In the genomic region with DNA sequence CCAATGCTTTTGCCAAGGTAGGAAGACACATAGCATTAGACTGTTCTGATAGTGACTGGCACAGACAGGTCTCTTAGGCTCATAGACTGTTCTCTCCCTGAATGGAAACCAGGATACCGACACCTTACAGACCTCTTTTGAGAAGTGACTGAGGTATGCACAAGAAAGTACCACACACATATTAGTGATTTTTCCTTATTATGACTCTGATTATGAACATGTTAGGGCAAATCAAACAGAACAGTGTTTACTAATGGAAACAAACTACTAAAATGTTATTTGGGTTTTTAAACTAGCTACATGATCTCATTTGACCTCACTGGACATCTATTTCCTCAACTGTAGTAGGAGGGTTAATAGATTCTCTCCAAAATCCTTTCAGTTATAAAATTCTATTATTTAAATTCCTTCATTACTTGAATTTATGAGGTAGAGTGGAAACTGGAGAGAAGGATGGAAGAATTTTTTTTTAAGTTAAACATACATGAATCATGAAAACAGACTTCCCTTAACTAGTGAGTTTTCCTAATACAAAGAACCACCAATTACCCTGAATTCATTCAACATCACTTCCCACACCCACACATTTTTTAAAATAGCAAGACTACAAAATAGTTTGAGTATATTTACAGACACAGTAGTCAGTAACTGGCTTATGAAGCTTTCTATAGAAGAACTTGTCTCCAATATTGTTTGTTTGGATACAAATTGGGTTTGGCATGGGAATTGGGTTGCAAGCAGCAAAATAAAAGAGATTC, we compare ENCODE assay signal across 23 cellular contexts.
A peak's percentile ranks its signal among the peaks of the same experiment; 100 is the strongest.
DNase-seq lines count a peak whose midpoint lies in the region; ATAC-seq, FAIRE-seq and TF ChIP-seq lines count a peak whose summit lies in the region.
"Had no signal": no experiment of that assay in that cellular context is flagged by ENCODE, and none has a peak within 500 bp of the region (broad histone marks: within the 10 kb centered on the region; RNA-seq: fewer than 3 reads in every experiment).

No MANE protein-coding gene starts in this region.

- H2AFZ ChIP-seq in PC-9 (no peak overlapping the region), osteoblast (ENCODE audit: low read length) (no peak overlapping the region)
- H2AFZ ChIP-seq: hepatocyte had no signal

- peaks cover 29% of the 10 kb centered on the region for H3F3A ChIP-seq in PC-9 (ENCODE audit: insufficient read depth, low read depth)

- TF ChIP-seq EP300 in A549 (IDR thresholded peaks at IDR 0.05): no peak

- CTCF ChIA-PET in A549 (lab: Yijun Ruan, JAX): interaction anchor here (2.0 to 2.6 kb wide), 2 partner anchors 10 to 20 kb away, joined by 4 to 10 read pairs; no protein-coding TSS in a partner anchor
- CTCF ChIA-PET in PC-9 (lab: Charles Lee): no interaction called here

- H3K9me3 ChIP-seq in A549 (no peaks in the 10 kb centered on the region), PC-9 (ENCODE audit: insufficient read depth, low read depth) (no peaks in the 10 kb centered on the region; the same call in 1 of the 2 replicates), osteoblast (ENCODE audit: low read depth, low read length) (no peaks in the 10 kb centered on the region)
- H3K9me3 ChIP-seq: right atrium auricular region, upper lobe of left lung had no signal

- H3K27ac ChIP-seq in A549 (peak overlapping the region; percentile 86 to 87), PC-9 (peak overlapping the region; percentile 51; the same call in 1 of the 2 replicates), epithelial cell of prostate (peak overlapping the region; percentile 92), osteoblast (ENCODE audit: low read depth, low read length) (peak overlapping the region; percentile 83)
- H3K27ac ChIP-seq: hepatocyte, right atrium auricular region had no signal

- H3K36me3 ChIP-seq in PC-9 (ENCODE audit: low read depth) (peaks cover 52% of the 10 kb centered on the region), osteoblast (ENCODE audit: insufficient read depth, low read length) (peaks cover 16% of the 10 kb centered on the region)

- no TSS peak for BruUV-seq in PC-9 (replicated peaks; lab: Mats Ljungman, UMichigan)

- POLR2A ChIA-PET in A549 (lab: Yijun Ruan, JAX) (interaction anchor here (0.5 kb wide), 1 partner anchor 21 kb away, joined by 3 read pairs; no protein-coding TSS in a partner anchor), PC-9 (lab: Charles Lee; ENCODE audit: unreplicated experiment) (interaction anchor here (0.7 kb wide), 1 partner anchor 120 kb away, joined by 3 read pairs; no protein-coding TSS in a partner anchor)

- WGBS in A549 (ENCODE audit: missing lambda C conversion rate): 0% methylated on average over 1 of the region's 1 CpG

- TF ChIP-seq CTCF in A549 (IDR thresholded peaks at IDR 0.05) (no peak), PC-9 (conservative IDR thresholded peaks at IDR 0.05) (no peak), osteoblast (IDR thresholded peaks at IDR 0.05; ENCODE audit: extremely low read depth, low read depth, low read length) (no peak)

- no peak for FAIRE-seq in A549 (lab: Jason Lieb, UNC)
- FAIRE-seq: endothelial cell of umbilical vein had no signal

- no peak for TF ChIP-seq RAD21 in A549 (conservative IDR thresholded peaks at IDR 0.05 in 1 of 2, IDR thresholded peaks at IDR 0.05 in 1 of 2)

- H4K20me1 ChIP-seq in PC-9 (ENCODE audit: insufficient read depth) (no peaks in the 10 kb centered on the region), osteoblast (ENCODE audit: insufficient read depth, low read length) (no peaks in the 10 kb centered on the region)

- DNase-seq in A549 (ENCODE audit: low read depth in 1 of 2, low spot score in 1 of 2) (no peak), PC-9 (no peak), epithelial cell of prostate (ENCODE audit: low read depth, low spot score) (no peak), osteoblast (ENCODE audit: insufficient read length, low spot score, missing footprints) (no peak), NK-92 (lab: John Stamatoyannopoulos, UW; ENCODE audit: unreplicated experiment) (no peak), NOMO-1 (lab: John Stamatoyannopoulos, UW; ENCODE audit: unreplicated experiment in 2 of 2) (no peak)
- DNase-seq in activated CD4-positive, alpha-beta T cell treated with anti-CD3 and anti-CD28 coated beads for 48 hours: no peak
- DNase-seq: activated CD4-positive, alpha-beta memory T cell treated with anti-CD3 and anti-CD28 coated beads, Interleukin-2, amount 10 ng/mL, durations not matched to agents 7 days and 5 days; activated gamma-delta T cell treated with Interleukin-2 at 50 U/mL for 16 hours; activated T-cell treated with anti-CD3 and anti-CD28 coated beads for 4 hours; dorsolateral prefrontal cortex; HCEC 1CT; immature natural killer cell; Karpas-422; NCI-H187; occipital lobe; SHP77; stimulated activated CD4-positive, alpha-beta T cell treated with anti-CD3 and anti-CD28 coated beads, Interleukin-15, amount 100 ng/mL, for 24 hours; upper lobe of left lung had no signal

- H3K4me1 ChIP-seq in A549: peaks cover 81% of the 10 kb centered on the region
- H3K4me1 ChIP-seq in PC-9 (replicated peaks; ENCODE audit: insufficient read depth): peaks cover 88% of the 10 kb centered on the region
- peaks cover 79% of the 10 kb centered on the region for H3K4me1 ChIP-seq in osteoblast (ENCODE audit: insufficient read depth, low read length)

- 0 out of 2 replicates have a peak, but pooled peaks cover 31% of the 10 kb centered on the region for H3K79me2 ChIP-seq in PC-9 (ENCODE audit: low read depth)
- peaks cover 69% of the 10 kb centered on the region for H3K79me2 ChIP-seq in osteoblast (ENCODE audit: insufficient read depth, low read length)

- ATAC-seq in A549: peak in 1 of 2 experiments; percentile 3; a peak in 1 of 6 replicates
- no peak for ATAC-seq in HG02759 (IDR thresholded peaks at IDR 0.05; ENCODE audit: unreplicated experiment)

- H3K9me2 ChIP-seq in PC-9 (ENCODE audit: insufficient read depth): 0 out of 2 replicates have a peak, but pooled peaks cover 3% of the 10 kb centered on the region

- no peaks in the 10 kb centered on the region for H3K27me3 ChIP-seq in PC-9 (ENCODE audit: insufficient read depth, low read depth)
- no peaks in the 10 kb centered on the region for H3K27me3 ChIP-seq in osteoblast (ENCODE audit: insufficient read depth, low read length)
- H3K27me3 ChIP-seq: dorsolateral prefrontal cortex, hepatocyte, right atrium auricular region, upper lobe of left lung had no signal

- TF ChIP-seq POLR2A in A549 (IDR thresholded peaks at IDR 0.05; ENCODE audit: low read length): no peak

- peak overlapping the region; percentile 96 for H3K4me2 ChIP-seq in A549
- H3K4me2 ChIP-seq in PC-9: 0 out of 2 replicates have a peak overlapping the region, but pooled peaks have one; percentile 3
- H3K4me2 ChIP-seq in osteoblast (ENCODE audit: insufficient read depth, low read length): peak overlapping the region; percentile 24
- H3K4me2 ChIP-seq: hepatocyte had no signal

- intact Hi-C loops in PC-9 (cut with micrococcal nuclease; ENCODE audit: unreplicated experiment): no loop called here

- peak overlapping the region; percentile 12; the same call in 2 of the 3 replicates for H3K4me3 ChIP-seq in A549
- H3K4me3 ChIP-seq in PC-9: no peak overlapping the region
- H3K4me3 ChIP-seq in osteoblast (ENCODE audit: insufficient read depth, low read length): no peak overlapping the region
- H3K4me3 ChIP-seq: dorsolateral prefrontal cortex, hepatocyte, right atrium auricular region had no signal

TF ChIP-seq in A549, 52 proteins besides CTCF, POLR2A, EP300 and RAD21 (continues in another document):
- TF ChIP-seq NPAS2 (CRISPR knock-in tag; IDR thresholded peaks at IDR 0.05; ENCODE audit: borderline replicate concordance) (no peak), HMGXB4 (CRISPR knock-in tag; IDR thresholded peaks at IDR 0.05; ENCODE audit: borderline replicate concordance) (no peak), HEYL (CRISPR knock-in tag; IDR thresholded peaks at IDR 0.05) (no peak), POLR2AphosphoS2 (conservative IDR thresholded peaks at IDR 0.05; ENCODE audit: low read length) (no peak), TP53 (CRISPR knock-in tag; IDR thresholded peaks at IDR 0.05) (no peak), ATOH8 (CRISPR knock-in tag; IDR thresholded peaks at IDR 0.05; ENCODE audit: low read depth) (no peak), HES2 (IDR thresholded peaks at IDR 0.05) (no peak), ZNF302 (CRISPR knock-in tag; IDR thresholded peaks at IDR 0.05) (no peak), TFCP2L1 (CRISPR knock-in tag; IDR thresholded peaks at IDR 0.05) (no peak), HDAC2 (IDR thresholded peaks at IDR 0.05) (no peak), RCOR1 (IDR thresholded peaks at IDR 0.05; ENCODE audit: low read depth, low read length) (no peak), FOSL2 (IDR thresholded peaks at IDR 0.05) (no peak), FOSL2 (CRISPR knock-in tag; IDR thresholded peaks at IDR 0.05) (no peak)
- TF ChIP-seq, protein P1, sequence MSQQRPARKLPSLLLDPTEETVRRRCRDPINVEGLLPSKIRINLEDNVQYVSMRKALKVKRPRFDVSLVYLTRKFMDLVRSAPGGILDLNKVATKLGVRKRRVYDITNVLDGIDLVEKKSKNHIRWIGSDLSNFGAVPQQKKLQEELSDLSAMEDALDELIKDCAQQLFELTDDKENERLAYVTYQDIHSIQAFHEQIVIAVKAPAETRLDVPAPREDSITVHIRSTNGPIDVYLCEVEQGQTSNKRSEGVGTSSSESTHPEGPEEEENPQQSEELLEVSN (IDR thresholded peaks at IDR 0.05; ENCODE audit: borderline replicate concordance, low read depth): no peak

Comparison
In these comparisons a context has a peak if more than half of its experiments do, and no peak if none do; other contexts are left out.
1. H3K4me2 ChIP-seq: peak in every context shown above with its lines; median percentile 96 in A549; 24 in osteoblast; 3 in PC-9.